Comparison of ENCODE assay signal across 9 cellular contexts in genomic region chr10:36711371-36711770, GRCh38.
"Had no signal": no experiment of that assay in that cellular context is flagged by ENCODE, and none has a peak within 500 bp of the region (broad histone marks: within the 10 kb centered on the region; RNA-seq: fewer than 3 reads in every experiment).

No MANE protein-coding gene starts in this region.

- H3K4me2 ChIP-seq: KMS-11 had no signal

- H3K27ac ChIP-seq: GM23248, HL-60, KMS-11 had no signal

- H3K9ac ChIP-seq: GM23248, KMS-11 had no signal

- H2AFZ ChIP-seq: GM23248 had no signal

- H3K4me1 Mint-ChIP-seq: IgD-negative memory B cell had no signal

- H3K4me3 ChIP-seq: GM23248, HAP-1 had no signal

- H3K9me3 ChIP-seq: HAP-1 had no signal

- H3K4me1 ChIP-seq: HAP-1 had no signal

- DNase-seq: GM23248, GOT3, H7, HFFc6, KBM-7 had no signal

- H3K36me3 Mint-ChIP-seq: IgD-negative memory B cell had no signal

- H3K9me3 Mint-ChIP-seq: IgD-negative memory B cell had no signal

- H3K4me3 Mint-ChIP-seq: HFFc6, IgD-negative memory B cell had no signal

- H3K36me3 ChIP-seq: HAP-1 had no signal

- H3K27ac Mint-ChIP-seq: HFFc6, IgD-negative memory B cell had no signal
